Comparison of ENCODE assay signal across 10 cellular contexts in genomic region chr22:19852177-19852781, GRCh38. TPM values are rescaled to one million over a fixed set of nuclear protein-coding genes. Genes with fewer than 3 reads are reported as not detected.
DNase-seq lines count a peak whose midpoint lies in the region; ATAC-seq and TF ChIP-seq lines count a peak whose summit lies in the region.
"Had no signal": no experiment of that assay in that cellular context is flagged by ENCODE, and none has a peak within 500 bp of the region (broad histone marks: within the 10 kb centered on the region; RNA-seq: fewer than 3 reads in every experiment).

No MANE protein-coding gene starts in this region.

- no peak overlapping the region for H2BK120ac ChIP-seq in trophoblast cell (ENCODE audit: insufficient read depth, low read length, poor library complexity)

- H3K79me2 ChIP-seq in OCI-LY7 (ENCODE audit: insufficient read depth, low read depth, low read length) (peaks cover 52% of the 10 kb centered on the region), trophoblast cell (ENCODE audit: control insufficient read depth, insufficient read depth, low read length, poor library complexity) (peaks cover 37% of the 10 kb centered on the region)

- peak overlapping the region; percentile 41 for H3K4ac ChIP-seq in trophoblast cell (ENCODE audit: low read depth, low read length)

- no peak overlapping the region for H3K9ac ChIP-seq in trophoblast cell (ENCODE audit: low read length)

- H3K27ac ChIP-seq in OCI-LY7 (ENCODE audit: low read depth, low read length, poor library complexity, severe bottlenecking), result no peak overlapping the region
- peak overlapping the region; percentile 76 for H3K27ac ChIP-seq in epithelial cell of prostate
- H3K27ac ChIP-seq in trophoblast cell (ENCODE audit: low read depth, low read length), result no peak overlapping the region

- H3K4me2 ChIP-seq in OCI-LY7 (ENCODE audit: low read length), result peak overlapping the region; percentile 100
- peak overlapping the region; percentile 77 for H3K4me2 ChIP-seq in trophoblast cell (ENCODE audit: low read length)

- H2AK5ac ChIP-seq in trophoblast cell (ENCODE audit: low read length), result no peak overlapping the region

- H3K9me2 ChIP-seq in OCI-LY7 (ENCODE audit: insufficient read depth, low read length), result no peaks in the 10 kb centered on the region

- no peak overlapping the region for H4K91ac ChIP-seq in trophoblast cell (ENCODE audit: low read depth, low read length)

- H2BK5ac ChIP-seq in trophoblast cell (ENCODE audit: low read depth, low read length, poor library complexity), result no peak overlapping the region

- peaks cover 37% of the 10 kb centered on the region for H3K79me1 ChIP-seq in trophoblast cell (ENCODE audit: low read length)

- no peak overlapping the region for H4K8ac ChIP-seq in trophoblast cell (ENCODE audit: low read depth, low read length)

- H3K9me3 ChIP-seq in OCI-LY7 (ENCODE audit: low read length), result no peaks in the 10 kb centered on the region
- H3K9me3 ChIP-seq in trophoblast cell (ENCODE audit: insufficient read depth, low read depth, low read length), result peaks cover 2% of the 10 kb centered on the region

- intact Hi-C loops in OCI-LY7 (cut with micrococcal nuclease; ENCODE audit: unreplicated experiment), result no loop called here

- H3K4me1 ChIP-seq in OCI-LY7 (ENCODE audit: insufficient read depth, low read length, poor library complexity, severe bottlenecking) (peaks cover 27% of the 10 kb centered on the region), trophoblast cell (ENCODE audit: control insufficient read depth in 1 of 2, insufficient read depth in 2 of 2, low read length in 2 of 2) (peaks cover 38 to 53% of the 10 kb centered on the region in 2 experiments)

- no peak for ATAC-seq in GM21786 (IDR thresholded peaks at IDR 0.05; ENCODE audit: unreplicated experiment)

- no peak overlapping the region for H3K23ac ChIP-seq in trophoblast cell (ENCODE audit: low read length)

- no peak overlapping the region for H3K14ac ChIP-seq in trophoblast cell (ENCODE audit: low read length)

- H4K12ac ChIP-seq in trophoblast cell (ENCODE audit: low read depth, low read length), result no peak overlapping the region

- H3K27me3 ChIP-seq in trophoblast cell (ENCODE audit: insufficient read depth, low read length), result no peaks in the 10 kb centered on the region

- no TSS peak for BruUV-seq in OCI-LY7 (replicated peaks; lab: Mats Ljungman, UMichigan)

- H3K36me3 ChIP-seq in OCI-LY7 (ENCODE audit: insufficient read depth, low read length), result peaks cover 74% of the 10 kb centered on the region
- H3K36me3 ChIP-seq in trophoblast cell (ENCODE audit: control insufficient read depth in 1 of 2, insufficient read depth in 2 of 2, low read length in 2 of 2), result peaks cover 22 to 27% of the 10 kb centered on the region in 2 experiments

- no CpG with 5 or more reads among the region's 12 CpGs for WGBS in trophoblast cell (ENCODE audit: extremely low coverage, insufficient coverage, insufficient read length)

- CTCF ChIA-PET in OCI-LY7 (lab: Charles Lee; ENCODE audit: unreplicated experiment), result no interaction called here

- DNase-seq in DMS 273 (lab: John Stamatoyannopoulos, UW; ENCODE audit: unreplicated experiment) (peak; percentile 40), DMS 273 treated with DMSO at 0.1 percent for 48 hours (lab: John Stamatoyannopoulos, UW) (no peak), OCI-LY7 (ENCODE audit: low spot score) (no peak), epithelial cell of prostate (ENCODE audit: low read depth, low spot score) (no peak), trophoblast cell (peak in 1 of 2 donors; percentile 18), G401 (ENCODE audit: low spot score) (no peak)
- DNase-seq in effector CD4-positive, alpha-beta T cell, result no peak
- DNase-seq: activated CD4-positive, alpha-beta T cell treated with anti-CD3 and anti-CD28 coated beads, Interleukin-2, amount 50 U/mL, for 4 hours; NCI-H82 had no signal

- in situ Hi-C loops in G401 (cut with HindIII; ENCODE audit: low sequenced_read_pairs), result no loop called here

- 0 out of 2 replicates have a peak, but pooled peaks cover 9% of the 10 kb centered on the region for H4K20me1 ChIP-seq in OCI-LY7 (ENCODE audit: insufficient read depth, low read length)

- no peak for TF ChIP-seq CTCF in OCI-LY7 (conservative IDR thresholded peaks at IDR 0.05; ENCODE audit: low read length)

- H2AFZ ChIP-seq in OCI-LY7 (ENCODE audit: low read length), result no peak overlapping the region
- no peak overlapping the region for H2AFZ ChIP-seq in trophoblast cell (ENCODE audit: insufficient read depth, low read length, poor library complexity)

- H3K4me3 ChIP-seq in OCI-LY7 (ENCODE audit: low read depth, low read length, poor library complexity, severe bottlenecking), result peak overlapping the region; percentile 91
- no peak overlapping the region for H3K4me3 ChIP-seq in trophoblast cell (ENCODE audit: low read depth, low read length)

- POLR2A ChIA-PET in OCI-LY7 (lab: Charles Lee), result no interaction called here

- no peak overlapping the region for H3K18ac ChIP-seq in trophoblast cell (ENCODE audit: low read length)

- no peak overlapping the region for H2BK12ac ChIP-seq in trophoblast cell (ENCODE audit: low read length)

RNA-seq across cellular contexts. Expression of gene GNB1L, which starts 2.4 kb away (rescaled TPM):
- 21.2 and 26.7 TPM in 2 replicates for total RNA-seq in OCI-LY7 (2014; rRNA removed; shearing (Covaris generic))
- 12.9 and 13.1 TPM in 2 replicates for total RNA-seq in OCI-LY7 (2022)
- polyA plus RNA-seq in trophoblast cell (2013), result 10.4 and 11.5 TPM in 2 replicates
- 20.4 TPM in 2 replicates for total RNA-seq in G401 (2014; rRNA removed; shearing (Covaris generic))

RNA-seq across cellular contexts. Expression of gene RTL10, which starts 2.4 kb away (rescaled TPM):
- 25.5 and 28.2 TPM in 2 replicates for total RNA-seq in OCI-LY7 (2014; rRNA removed; shearing (Covaris generic))
- total RNA-seq in OCI-LY7 (2022), result 26.1 and 26.2 TPM in 2 replicates
- 10.8 and 11.6 TPM in 2 replicates for polyA plus RNA-seq in trophoblast cell (2013)
- 4.6 and 11.0 TPM in 2 replicates for total RNA-seq in G401 (2014; rRNA removed; shearing (Covaris generic))
